ENCODE assay signal across 8 cellular contexts in the genomic region with DNA sequence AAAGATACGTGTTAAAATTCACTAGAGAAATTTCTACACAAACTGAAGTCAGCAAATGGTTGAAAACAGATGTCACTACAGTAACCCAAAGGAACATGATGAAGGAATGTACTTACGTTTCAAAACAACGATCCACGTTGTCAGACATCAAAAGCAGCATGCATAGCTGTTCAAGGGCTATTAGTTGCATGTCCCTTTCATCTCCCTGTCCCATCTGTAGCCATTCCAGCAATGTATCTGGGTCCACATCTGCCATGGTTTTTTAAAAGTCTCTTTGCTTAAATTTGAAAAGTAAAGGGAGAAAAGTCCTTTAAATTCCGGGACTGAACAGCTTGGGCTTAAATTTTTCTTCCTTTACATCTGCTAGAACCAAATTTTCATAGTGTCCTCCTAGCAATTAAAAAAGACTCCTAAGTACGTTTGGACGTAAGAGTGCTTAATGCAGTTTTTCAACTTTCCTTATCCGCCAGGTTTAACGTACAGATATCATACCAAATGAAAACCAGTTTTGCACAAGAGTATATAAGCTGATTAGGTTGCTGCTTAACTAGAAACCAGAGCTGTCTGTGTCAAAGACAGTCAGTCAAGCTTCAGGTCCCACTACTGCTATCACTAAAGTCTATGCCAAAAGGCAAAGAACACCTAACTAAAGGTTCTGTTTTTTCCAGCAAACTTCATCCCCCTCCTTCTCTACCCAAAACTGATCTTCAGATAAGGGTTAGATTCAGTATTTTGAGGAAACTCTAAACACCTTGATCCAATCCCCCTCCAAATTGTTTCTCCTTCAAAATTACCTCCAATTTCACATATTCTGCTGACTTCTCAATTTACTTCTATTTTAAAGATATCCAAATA. TPM values are rescaled to one million over a fixed set of nuclear protein-coding genes. Genes with fewer than 3 reads are reported as not detected.
DNase-seq lines count a peak whose midpoint lies in the region; ATAC-seq and TF ChIP-seq lines count a peak whose summit lies in the region.

No MANE protein-coding gene starts in this region.

- H3K27ac ChIP-seq in BLaER1 (peak overlapping the region; percentile 99), neural progenitor cell (no peak overlapping the region)

- ATAC-seq in SK-N-SH treated with all-trans-retinoic acid at 6 μM for 48 hours (peak; percentile 18; the same call in 1 of the 3 replicates), GM19328 (IDR thresholded peaks at IDR 0.05; ENCODE audit: unreplicated experiment) (no peak)

- no peaks in the 10 kb centered on the region for H3K9me3 Mint-ChIP-seq in neural progenitor cell

- H3K27ac Mint-ChIP-seq in neural progenitor cell = no peak overlapping the region

- H3K9me3 ChIP-seq in BLaER1 (no peaks in the 10 kb centered on the region), neural progenitor cell (ENCODE audit: low read depth) (no peaks in the 10 kb centered on the region)

- H3K79me2 ChIP-seq in neural progenitor cell (ENCODE audit: low read depth) = peaks cover 65% of the 10 kb centered on the region

- H3K4me3 ChIP-seq in BLaER1 = peak overlapping the region; percentile 93
- H3K4me3 ChIP-seq in epithelial cell of proximal tubule (ENCODE audit: low read depth, low read length) = peak overlapping the region; percentile 91
- H3K4me3 ChIP-seq in neural progenitor cell = peak overlapping the region; percentile 78

- peaks cover 24% of the 10 kb centered on the region for H3K36me3 Mint-ChIP-seq in neural progenitor cell

- H3K9ac ChIP-seq in BLaER1 = peak overlapping the region; percentile 99
- peak overlapping the region; percentile 97 for H3K9ac ChIP-seq in neural progenitor cell

- H3K36me3 ChIP-seq in BLaER1 (peaks cover 31% of the 10 kb centered on the region), neural progenitor cell (peaks cover 15% of the 10 kb centered on the region)

- peaks cover 60% of the 10 kb centered on the region for H4K20me1 ChIP-seq in BLaER1
- H4K20me1 ChIP-seq in neural progenitor cell (ENCODE audit: low read depth) = peaks cover 22% of the 10 kb centered on the region

- H3K4me1 Mint-ChIP-seq in neural progenitor cell = peaks cover 25% of the 10 kb centered on the region

- H3K27me3 ChIP-seq in BLaER1 (no peaks in the 10 kb centered on the region), neural progenitor cell (no peaks in the 10 kb centered on the region)

- H3K4me1 ChIP-seq in BLaER1 = peaks cover 38% of the 10 kb centered on the region
- H3K4me1 ChIP-seq in neural progenitor cell = peaks cover 27% of the 10 kb centered on the region

- DNase-seq in HCEC 1CT (peak; percentile 79), epithelial cell of proximal tubule (ENCODE audit: low read depth) (no peak), neural progenitor cell (ENCODE audit: low spot score) (peak; percentile 35), cerebellar nuclear complex (lab: John Stamatoyannopoulos, UW) (no peak), germinal center (ENCODE audit: low spot score) (no peak)

- TF ChIP-seq CTCF in epithelial cell of proximal tubule (conservative IDR thresholded peaks at IDR 0.05; ENCODE audit: low read depth, low read length) = no peak
- no peak for TF ChIP-seq CTCF in neural progenitor cell (IDR thresholded peaks at IDR 0.05)

- peak overlapping the region; percentile 91 for H3K4me2 ChIP-seq in BLaER1
- H3K4me2 ChIP-seq in neural progenitor cell = peak overlapping the region; percentile 97

- H2AFZ ChIP-seq in neural progenitor cell (replicated peaks) = no peak overlapping the region

- H3K27me3 Mint-ChIP-seq in neural progenitor cell (ENCODE audit: insufficient read depth, low read depth) = peaks cover 3% of the 10 kb centered on the region

- peak overlapping the region; percentile 93 for H3K4me3 Mint-ChIP-seq in neural progenitor cell

- peaks cover 31% of the 10 kb centered on the region for H3F3A ChIP-seq in neural progenitor cell (ENCODE audit: low read depth)

TF ChIP-seq in SK-N-SH treated with all-trans-retinoic acid at 6 μM for 48 hours, 23 proteins besides CTCF, POLR2A, EP300 and RAD21:
- TF ChIP-seq RARB (CRISPR knock-in tag; IDR thresholded peaks at IDR 0.05) (no peak), TCF4 (CRISPR knock-in tag; IDR thresholded peaks at IDR 0.05; ENCODE audit: borderline replicate concordance) (no peak), BACH2 (CRISPR knock-in tag; IDR thresholded peaks at IDR 0.05; ENCODE audit: borderline replicate concordance) (no peak), OSR1 (CRISPR knock-in tag; IDR thresholded peaks at IDR 0.05) (no peak), ZNF70 (CRISPR knock-in tag; IDR thresholded peaks at IDR 0.05) (no peak), ZFP3 (CRISPR knock-in tag; IDR thresholded peaks at IDR 0.05) (no peak), ZNF565 (CRISPR knock-in tag; conservative IDR thresholded peaks at IDR 0.05; ENCODE audit: low read depth) (no peak), ZNF8 (CRISPR knock-in tag; IDR thresholded peaks at IDR 0.05) (no peak), CSDC2 (CRISPR knock-in tag; IDR thresholded peaks at IDR 0.05) (no peak), PPARA (CRISPR knock-in tag; IDR thresholded peaks at IDR 0.05; ENCODE audit: borderline replicate concordance) (no peak), ESRRG (CRISPR knock-in tag; IDR thresholded peaks at IDR 0.05) (no peak), TOX (CRISPR knock-in tag; IDR thresholded peaks at IDR 0.05; ENCODE audit: borderline replicate concordance) (no peak), ARNTL (CRISPR knock-in tag; IDR thresholded peaks at IDR 0.05; ENCODE audit: borderline replicate concordance, low read depth) (no peak)
- TF ChIP-seq, protein P1, sequence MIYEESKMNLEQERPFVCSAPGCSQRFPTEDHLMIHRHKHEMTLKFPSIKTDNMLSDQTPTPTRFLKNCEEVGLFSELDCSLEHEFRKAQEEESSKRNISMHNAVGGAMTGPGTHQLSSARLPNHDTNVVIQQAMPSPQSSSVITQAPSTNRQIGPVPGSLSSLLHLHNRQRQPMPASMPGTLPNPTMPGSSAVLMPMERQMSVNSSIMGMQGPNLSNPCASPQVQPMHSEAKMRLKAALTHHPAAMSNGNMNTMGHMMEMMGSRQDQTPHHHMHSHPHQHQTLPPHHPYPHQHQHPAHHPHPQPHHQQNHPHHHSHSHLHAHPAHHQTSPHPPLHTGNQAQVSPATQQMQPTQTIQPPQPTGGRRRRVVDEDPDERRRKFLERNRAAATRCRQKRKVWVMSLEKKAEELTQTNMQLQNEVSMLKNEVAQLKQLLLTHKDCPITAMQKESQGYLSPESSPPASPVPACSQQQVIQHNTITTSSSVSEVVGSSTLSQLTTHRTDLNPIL (CRISPR knock-in tag; IDR thresholded peaks at IDR 0.05; ENCODE audit: low read depth) = no peak
- TF ChIP-seq, protein P2, sequence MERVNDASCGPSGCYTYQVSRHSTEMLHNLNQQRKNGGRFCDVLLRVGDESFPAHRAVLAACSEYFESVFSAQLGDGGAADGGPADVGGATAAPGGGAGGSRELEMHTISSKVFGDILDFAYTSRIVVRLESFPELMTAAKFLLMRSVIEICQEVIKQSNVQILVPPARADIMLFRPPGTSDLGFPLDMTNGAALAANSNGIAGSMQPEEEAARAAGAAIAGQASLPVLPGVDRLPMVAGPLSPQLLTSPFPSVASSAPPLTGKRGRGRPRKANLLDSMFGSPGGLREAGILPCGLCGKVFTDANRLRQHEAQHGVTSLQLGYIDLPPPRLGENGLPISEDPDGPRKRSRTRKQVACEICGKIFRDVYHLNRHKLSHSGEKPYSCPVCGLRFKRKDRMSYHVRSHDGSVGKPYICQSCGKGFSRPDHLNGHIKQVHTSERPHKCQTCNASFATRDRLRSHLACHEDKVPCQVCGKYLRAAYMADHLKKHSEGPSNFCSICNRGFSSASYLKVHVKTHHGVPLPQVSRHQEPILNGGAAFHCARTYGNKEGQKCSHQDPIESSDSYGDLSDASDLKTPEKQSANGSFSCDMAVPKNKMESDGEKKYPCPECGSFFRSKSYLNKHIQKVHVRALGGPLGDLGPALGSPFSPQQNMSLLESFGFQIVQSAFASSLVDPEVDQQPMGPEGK (CRISPR knock-in tag; IDR thresholded peaks at IDR 0.05; ENCODE audit: borderline replicate concordance) = no peak
- TF ChIP-seq, protein P3, sequence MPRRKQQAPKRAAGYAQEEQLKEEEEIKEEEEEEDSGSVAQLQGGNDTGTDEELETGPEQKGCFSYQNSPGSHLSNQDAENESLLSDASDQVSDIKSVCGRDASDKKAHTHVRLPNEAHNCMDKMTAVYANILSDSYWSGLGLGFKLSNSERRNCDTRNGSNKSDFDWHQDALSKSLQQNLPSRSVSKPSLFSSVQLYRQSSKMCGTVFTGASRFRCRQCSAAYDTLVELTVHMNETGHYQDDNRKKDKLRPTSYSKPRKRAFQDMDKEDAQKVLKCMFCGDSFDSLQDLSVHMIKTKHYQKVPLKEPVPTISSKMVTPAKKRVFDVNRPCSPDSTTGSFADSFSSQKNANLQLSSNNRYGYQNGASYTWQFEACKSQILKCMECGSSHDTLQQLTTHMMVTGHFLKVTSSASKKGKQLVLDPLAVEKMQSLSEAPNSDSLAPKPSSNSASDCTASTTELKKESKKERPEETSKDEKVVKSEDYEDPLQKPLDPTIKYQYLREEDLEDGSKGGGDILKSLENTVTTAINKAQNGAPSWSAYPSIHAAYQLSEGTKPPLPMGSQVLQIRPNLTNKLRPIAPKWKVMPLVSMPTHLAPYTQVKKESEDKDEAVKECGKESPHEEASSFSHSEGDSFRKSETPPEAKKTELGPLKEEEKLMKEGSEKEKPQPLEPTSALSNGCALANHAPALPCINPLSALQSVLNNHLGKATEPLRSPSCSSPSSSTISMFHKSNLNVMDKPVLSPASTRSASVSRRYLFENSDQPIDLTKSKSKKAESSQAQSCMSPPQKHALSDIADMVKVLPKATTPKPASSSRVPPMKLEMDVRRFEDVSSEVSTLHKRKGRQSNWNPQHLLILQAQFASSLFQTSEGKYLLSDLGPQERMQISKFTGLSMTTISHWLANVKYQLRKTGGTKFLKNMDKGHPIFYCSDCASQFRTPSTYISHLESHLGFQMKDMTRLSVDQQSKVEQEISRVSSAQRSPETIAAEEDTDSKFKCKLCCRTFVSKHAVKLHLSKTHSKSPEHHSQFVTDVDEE (CRISPR knock-in tag; IDR thresholded peaks at IDR 0.05) = no peak

RNA-seq across cellular contexts. Expression of a gene that starts 1.7 kb away (rescaled TPM):
- total RNA-seq in epithelial cell of proximal tubule (92.5 and 101 TPM in 2 replicates), neural progenitor cell (ENCODE audit: low replicate concordance) (142 and 153 TPM in 2 replicates)

Comparison
In these comparisons a context has a peak if more than half of its experiments do, and no peak if none do; other contexts are left out.
1. DNase-seq: peak in HCEC 1CT (single experiment) and neural progenitor cell (single experiment); none in epithelial cell of proximal tubule (single experiment), cerebellar nuclear complex (0 of 2) and germinal center (single experiment).
2. Peak in every context shown above with its lines, with median percentiles within 50 percentile points of each other: H3K4me3 ChIP-seq.